ENCODE assay signal across 1 cellular context in the genomic region with DNA sequence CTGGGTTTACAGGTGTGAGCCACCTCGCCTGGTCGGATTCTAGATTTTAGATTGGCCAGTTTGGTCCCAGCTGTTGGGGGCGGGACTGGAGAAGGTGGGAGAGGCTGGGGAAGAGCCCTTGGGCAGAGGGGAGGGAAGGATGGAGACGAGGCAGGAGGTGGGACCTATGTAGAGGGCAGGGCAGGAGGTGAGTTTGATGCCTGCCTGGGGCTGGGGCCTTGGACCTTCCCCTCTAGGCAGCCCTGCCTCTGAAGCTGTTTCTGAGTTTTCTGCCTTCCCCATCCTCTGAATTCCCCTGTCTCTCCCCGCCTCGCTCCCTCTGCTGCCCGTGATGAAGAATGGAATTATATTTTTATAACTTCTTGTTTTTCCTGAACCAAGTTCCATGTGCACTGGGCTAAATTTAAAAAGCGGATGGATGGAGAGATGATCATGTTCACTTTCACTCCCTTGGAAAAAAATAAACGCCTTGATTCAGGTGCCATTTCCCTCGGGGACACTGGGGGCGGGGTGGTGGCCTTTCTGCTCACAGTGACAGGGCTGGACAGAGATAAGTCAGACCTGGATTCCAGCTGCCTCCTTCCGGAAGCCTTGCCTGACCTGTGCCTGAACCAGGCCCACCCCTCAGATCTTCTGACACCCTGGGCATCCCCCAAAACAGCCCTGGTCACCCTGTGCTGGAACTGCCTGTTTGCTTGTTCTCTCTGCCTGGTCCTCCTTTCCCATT.
A peak's percentile ranks its signal among the peaks of the same experiment; 100 is the strongest.
TF ChIP-seq lines count a peak whose summit lies in the region.

No MANE protein-coding gene starts in this region.

TF ChIP-seq in K562, 482 proteins besides CTCF, POLR2A, EP300 and RAD21 (continues in another document):
- TF ChIP-seq, protein P1, sequence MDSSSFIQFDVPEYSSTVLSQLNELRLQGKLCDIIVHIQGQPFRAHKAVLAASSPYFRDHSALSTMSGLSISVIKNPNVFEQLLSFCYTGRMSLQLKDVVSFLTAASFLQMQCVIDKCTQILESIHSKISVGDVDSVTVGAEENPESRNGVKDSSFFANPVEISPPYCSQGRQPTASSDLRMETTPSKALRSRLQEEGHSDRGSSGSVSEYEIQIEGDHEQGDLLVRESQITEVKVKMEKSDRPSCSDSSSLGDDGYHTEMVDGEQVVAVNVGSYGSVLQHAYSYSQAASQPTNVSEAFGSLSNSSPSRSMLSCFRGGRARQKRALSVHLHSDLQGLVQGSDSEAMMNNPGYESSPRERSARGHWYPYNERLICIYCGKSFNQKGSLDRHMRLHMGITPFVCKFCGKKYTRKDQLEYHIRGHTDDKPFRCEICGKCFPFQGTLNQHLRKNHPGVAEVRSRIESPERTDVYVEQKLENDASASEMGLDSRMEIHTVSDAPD (CRISPR knock-in tag; IDR thresholded peaks at IDR 0.05): no peak
- TF ChIP-seq, protein P2, sequence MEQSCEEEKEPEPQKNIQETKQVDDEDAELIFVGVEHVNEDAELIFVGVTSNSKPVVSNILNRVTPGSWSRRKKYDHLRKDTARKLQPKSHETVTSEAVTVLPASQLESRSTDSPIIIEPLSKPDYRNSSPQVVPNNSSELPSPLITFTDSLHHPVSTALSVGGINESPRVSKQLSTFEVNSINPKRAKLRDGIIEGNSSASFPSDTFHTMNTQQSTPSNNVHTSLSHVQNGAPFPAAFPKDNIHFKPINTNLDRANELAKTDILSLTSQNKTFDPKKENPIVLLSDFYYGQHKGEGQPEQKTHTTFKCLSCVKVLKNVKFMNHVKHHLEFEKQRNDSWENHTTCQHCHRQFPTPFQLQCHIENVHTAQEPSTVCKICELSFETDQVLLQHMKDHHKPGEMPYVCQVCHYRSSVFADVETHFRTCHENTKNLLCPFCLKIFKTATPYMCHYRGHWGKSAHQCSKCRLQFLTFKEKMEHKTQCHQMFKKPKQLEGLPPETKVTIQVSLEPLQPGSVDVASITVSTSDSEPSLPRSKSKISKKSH (CRISPR knock-in tag; IDR thresholded peaks at IDR 0.05): no peak
- TF ChIP-seq PYGO2 (tag; IDR thresholded peaks at IDR 0.05) (no peak), ETV5 (CRISPR knock-in tag; IDR thresholded peaks at IDR 0.05; ENCODE audit: low read depth) (0 out of 2 replicates have a peak, but pooled peaks have one; percentile 36), SMARCE1 (IDR thresholded peaks at IDR 0.05) (peak; percentile 45; the same call in 1 of the 2 replicates), LARP7 (IDR thresholded peaks at IDR 0.05) (0 out of 2 replicates have a peak, but pooled peaks have one; percentile 22), MEIS2 (IDR thresholded peaks at IDR 0.05; ENCODE audit: partially characterized antibody) (peak; percentile 57), E2F3 (CRISPR knock-in tag; IDR thresholded peaks at IDR 0.05) (no peak), TAF15 (IDR thresholded peaks at IDR 0.05; ENCODE audit: low read depth, low read length) (no peak), GATAD2B (IDR thresholded peaks at IDR 0.05; ENCODE audit: borderline replicate concordance) (no peak), NUFIP1 (IDR thresholded peaks at IDR 0.05; ENCODE audit: partially characterized antibody) (no peak), FOSL1 (tag; conservative IDR thresholded peaks at IDR 0.05) (no peak), RCOR1 (IDR thresholded peaks at IDR 0.05; ENCODE audit: borderline replicate concordance in 1 of 2, low read depth in 2 of 2, low read length in 2 of 2) (peak in 1 of 2 experiments; percentile 45; a peak in 1 of 4 replicates), GTF2F1 (IDR thresholded peaks at IDR 0.05; ENCODE audit: low read depth, low read length) (no peak), TCF3 (CRISPR knock-in tag; IDR thresholded peaks at IDR 0.05) (peak; percentile 36; the same call in 1 of the 2 replicates), NRF1 (conservative IDR thresholded peaks at IDR 0.05 in 1 of 2, IDR thresholded peaks at IDR 0.05 in 1 of 2) (0 out of 4 replicates have a peak, but pooled peaks have one; percentile 15 to 19), RBM34 (IDR thresholded peaks at IDR 0.05; ENCODE audit: borderline replicate concordance, insufficient read depth, low read length) (no peak), SUPT5H (IDR thresholded peaks at IDR 0.05) (no peak), HEY1 (CRISPR knock-in tag; IDR thresholded peaks at IDR 0.05; ENCODE audit: borderline replicate concordance) (no peak), ARID1B (IDR thresholded peaks at IDR 0.05) (peak; percentile 50; the same call in 1 of the 2 replicates), SMARCA4 (IDR thresholded peaks at IDR 0.05) (0 out of 2 replicates have a peak, but pooled peaks have one; percentile 41), DPF2 (IDR thresholded peaks at IDR 0.05) (peak; percentile 66; the same call in 1 of the 2 replicates), HNRNPK (IDR thresholded peaks at IDR 0.05; ENCODE audit: low read depth, low read length, poor library complexity, severe bottlenecking) (no peak), ATF1 (CRISPR knock-in tag; IDR thresholded peaks at IDR 0.05) (no peak), ATF1 (tag; IDR thresholded peaks at IDR 0.05) (0 out of 2 replicates have a peak, but pooled peaks have one; percentile 11), PTRF (tag; IDR thresholded peaks at IDR 0.05) (no peak), ZNF384 (IDR thresholded peaks at IDR 0.05; ENCODE audit: low read depth, low read length) (0 out of 2 replicates have a peak, but pooled peaks have one; percentile 30), NCOR1 (IDR thresholded peaks at IDR 0.05) (no peak), PHB (CRISPR knock-in tag; IDR thresholded peaks at IDR 0.05) (no peak), COPS2 (conservative IDR thresholded peaks at IDR 0.05) (no peak)
- TF ChIP-seq, protein P3, sequence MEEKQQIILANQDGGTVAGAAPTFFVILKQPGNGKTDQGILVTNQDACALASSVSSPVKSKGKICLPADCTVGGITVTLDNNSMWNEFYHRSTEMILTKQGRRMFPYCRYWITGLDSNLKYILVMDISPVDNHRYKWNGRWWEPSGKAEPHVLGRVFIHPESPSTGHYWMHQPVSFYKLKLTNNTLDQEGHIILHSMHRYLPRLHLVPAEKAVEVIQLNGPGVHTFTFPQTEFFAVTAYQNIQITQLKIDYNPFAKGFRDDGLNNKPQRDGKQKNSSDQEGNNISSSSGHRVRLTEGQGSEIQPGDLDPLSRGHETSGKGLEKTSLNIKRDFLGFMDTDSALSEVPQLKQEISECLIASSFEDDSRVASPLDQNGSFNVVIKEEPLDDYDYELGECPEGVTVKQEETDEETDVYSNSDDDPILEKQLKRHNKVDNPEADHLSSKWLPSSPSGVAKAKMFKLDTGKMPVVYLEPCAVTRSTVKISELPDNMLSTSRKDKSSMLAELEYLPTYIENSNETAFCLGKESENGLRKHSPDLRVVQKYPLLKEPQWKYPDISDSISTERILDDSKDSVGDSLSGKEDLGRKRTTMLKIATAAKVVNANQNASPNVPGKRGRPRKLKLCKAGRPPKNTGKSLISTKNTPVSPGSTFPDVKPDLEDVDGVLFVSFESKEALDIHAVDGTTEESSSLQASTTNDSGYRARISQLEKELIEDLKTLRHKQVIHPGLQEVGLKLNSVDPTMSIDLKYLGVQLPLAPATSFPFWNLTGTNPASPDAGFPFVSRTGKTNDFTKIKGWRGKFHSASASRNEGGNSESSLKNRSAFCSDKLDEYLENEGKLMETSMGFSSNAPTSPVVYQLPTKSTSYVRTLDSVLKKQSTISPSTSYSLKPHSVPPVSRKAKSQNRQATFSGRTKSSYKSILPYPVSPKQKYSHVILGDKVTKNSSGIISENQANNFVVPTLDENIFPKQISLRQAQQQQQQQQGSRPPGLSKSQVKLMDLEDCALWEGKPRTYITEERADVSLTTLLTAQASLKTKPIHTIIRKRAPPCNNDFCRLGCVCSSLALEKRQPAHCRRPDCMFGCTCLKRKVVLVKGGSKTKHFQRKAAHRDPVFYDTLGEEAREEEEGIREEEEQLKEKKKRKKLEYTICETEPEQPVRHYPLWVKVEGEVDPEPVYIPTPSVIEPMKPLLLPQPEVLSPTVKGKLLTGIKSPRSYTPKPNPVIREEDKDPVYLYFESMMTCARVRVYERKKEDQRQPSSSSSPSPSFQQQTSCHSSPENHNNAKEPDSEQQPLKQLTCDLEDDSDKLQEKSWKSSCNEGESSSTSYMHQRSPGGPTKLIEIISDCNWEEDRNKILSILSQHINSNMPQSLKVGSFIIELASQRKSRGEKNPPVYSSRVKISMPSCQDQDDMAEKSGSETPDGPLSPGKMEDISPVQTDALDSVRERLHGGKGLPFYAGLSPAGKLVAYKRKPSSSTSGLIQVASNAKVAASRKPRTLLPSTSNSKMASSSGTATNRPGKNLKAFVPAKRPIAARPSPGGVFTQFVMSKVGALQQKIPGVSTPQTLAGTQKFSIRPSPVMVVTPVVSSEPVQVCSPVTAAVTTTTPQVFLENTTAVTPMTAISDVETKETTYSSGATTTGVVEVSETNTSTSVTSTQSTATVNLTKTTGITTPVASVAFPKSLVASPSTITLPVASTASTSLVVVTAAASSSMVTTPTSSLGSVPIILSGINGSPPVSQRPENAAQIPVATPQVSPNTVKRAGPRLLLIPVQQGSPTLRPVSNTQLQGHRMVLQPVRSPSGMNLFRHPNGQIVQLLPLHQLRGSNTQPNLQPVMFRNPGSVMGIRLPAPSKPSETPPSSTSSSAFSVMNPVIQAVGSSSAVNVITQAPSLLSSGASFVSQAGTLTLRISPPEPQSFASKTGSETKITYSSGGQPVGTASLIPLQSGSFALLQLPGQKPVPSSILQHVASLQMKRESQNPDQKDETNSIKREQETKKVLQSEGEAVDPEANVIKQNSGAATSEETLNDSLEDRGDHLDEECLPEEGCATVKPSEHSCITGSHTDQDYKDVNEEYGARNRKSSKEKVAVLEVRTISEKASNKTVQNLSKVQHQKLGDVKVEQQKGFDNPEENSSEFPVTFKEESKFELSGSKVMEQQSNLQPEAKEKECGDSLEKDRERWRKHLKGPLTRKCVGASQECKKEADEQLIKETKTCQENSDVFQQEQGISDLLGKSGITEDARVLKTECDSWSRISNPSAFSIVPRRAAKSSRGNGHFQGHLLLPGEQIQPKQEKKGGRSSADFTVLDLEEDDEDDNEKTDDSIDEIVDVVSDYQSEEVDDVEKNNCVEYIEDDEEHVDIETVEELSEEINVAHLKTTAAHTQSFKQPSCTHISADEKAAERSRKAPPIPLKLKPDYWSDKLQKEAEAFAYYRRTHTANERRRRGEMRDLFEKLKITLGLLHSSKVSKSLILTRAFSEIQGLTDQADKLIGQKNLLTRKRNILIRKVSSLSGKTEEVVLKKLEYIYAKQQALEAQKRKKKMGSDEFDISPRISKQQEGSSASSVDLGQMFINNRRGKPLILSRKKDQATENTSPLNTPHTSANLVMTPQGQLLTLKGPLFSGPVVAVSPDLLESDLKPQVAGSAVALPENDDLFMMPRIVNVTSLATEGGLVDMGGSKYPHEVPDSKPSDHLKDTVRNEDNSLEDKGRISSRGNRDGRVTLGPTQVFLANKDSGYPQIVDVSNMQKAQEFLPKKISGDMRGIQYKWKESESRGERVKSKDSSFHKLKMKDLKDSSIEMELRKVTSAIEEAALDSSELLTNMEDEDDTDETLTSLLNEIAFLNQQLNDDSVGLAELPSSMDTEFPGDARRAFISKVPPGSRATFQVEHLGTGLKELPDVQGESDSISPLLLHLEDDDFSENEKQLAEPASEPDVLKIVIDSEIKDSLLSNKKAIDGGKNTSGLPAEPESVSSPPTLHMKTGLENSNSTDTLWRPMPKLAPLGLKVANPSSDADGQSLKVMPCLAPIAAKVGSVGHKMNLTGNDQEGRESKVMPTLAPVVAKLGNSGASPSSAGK (IDR thresholded peaks at IDR 0.05): no peak
- TF ChIP-seq, protein P4, sequence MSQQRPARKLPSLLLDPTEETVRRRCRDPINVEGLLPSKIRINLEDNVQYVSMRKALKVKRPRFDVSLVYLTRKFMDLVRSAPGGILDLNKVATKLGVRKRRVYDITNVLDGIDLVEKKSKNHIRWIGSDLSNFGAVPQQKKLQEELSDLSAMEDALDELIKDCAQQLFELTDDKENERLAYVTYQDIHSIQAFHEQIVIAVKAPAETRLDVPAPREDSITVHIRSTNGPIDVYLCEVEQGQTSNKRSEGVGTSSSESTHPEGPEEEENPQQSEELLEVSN (IDR thresholded peaks at IDR 0.05; ENCODE audit: borderline replicate concordance in 1 of 2, extremely low read depth in 1 of 2, insufficient read depth in 1 of 2, insufficient read length in 1 of 2, low read depth in 1 of 2, low read length in 1 of 2, poor library complexity in 1 of 2, severe bottlenecking in 1 of 2): no peak
- TF ChIP-seq, protein P5, sequence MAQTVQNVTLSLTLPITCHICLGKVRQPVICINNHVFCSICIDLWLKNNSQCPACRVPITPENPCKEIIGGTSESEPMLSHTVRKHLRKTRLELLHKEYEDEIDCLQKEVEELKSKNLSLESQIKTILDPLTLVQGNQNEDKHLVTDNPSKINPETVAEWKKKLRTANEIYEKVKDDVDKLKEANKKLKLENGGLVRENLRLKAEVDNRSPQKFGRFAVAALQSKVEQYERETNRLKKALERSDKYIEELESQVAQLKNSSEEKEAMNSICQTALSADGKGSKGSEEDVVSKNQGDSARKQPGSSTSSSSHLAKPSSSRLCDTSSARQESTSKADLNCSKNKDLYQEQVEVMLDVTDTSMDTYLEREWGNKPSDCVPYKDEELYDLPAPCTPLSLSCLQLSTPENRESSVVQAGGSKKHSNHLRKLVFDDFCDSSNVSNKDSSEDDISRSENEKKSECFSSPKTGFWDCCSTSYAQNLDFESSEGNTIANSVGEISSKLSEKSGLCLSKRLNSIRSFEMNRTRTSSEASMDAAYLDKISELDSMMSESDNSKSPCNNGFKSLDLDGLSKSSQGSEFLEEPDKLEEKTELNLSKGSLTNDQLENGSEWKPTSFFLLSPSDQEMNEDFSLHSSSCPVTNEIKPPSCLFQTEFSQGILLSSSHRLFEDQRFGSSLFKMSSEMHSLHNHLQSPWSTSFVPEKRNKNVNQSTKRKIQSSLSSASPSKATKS (CRISPR knock-in tag; IDR thresholded peaks at IDR 0.05): no peak
- TF ChIP-seq, protein P6, sequence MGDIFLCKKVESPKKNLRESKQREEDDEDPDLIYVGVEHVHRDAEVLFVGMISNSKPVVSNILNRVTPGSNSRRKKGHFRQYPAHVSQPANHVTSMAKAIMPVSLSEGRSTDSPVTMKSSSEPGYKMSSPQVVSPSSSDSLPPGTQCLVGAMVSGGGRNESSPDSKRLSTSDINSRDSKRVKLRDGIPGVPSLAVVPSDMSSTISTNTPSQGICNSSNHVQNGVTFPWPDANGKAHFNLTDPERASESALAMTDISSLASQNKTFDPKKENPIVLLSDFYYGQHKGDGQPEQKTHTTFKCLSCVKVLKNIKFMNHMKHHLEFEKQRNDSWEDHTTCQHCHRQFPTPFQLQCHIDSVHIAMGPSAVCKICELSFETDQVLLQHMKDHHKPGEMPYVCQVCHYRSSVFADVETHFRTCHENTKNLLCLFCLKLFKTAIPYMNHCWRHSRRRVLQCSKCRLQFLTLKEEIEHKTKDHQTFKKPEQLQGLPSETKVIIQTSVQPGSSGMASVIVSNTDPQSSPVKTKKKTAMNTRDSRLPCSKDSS (IDR thresholded peaks at IDR 0.05; ENCODE audit: low read depth, partially characterized antibody): no peak
